32 cellular contexts compared by ENCODE assay signal in the genomic region with DNA sequence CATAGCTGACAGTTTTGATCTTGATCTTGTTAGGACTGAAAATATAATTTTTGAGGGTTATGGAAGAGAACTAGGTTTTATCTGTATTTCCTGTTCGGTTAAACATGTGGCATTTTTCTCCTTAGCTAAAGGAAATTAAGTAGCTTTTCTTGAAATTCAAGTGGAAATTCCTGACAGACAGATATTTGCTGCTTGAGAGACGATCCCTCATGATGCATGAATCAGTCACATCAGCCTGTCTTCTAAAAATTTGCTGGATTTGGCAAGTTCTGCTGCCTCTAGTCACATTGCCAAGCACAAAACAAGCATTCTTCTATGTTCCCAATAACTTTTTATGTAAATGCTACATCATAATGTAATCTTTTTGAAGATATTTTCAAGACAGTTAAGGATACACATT.
"Had no signal": no experiment of that assay in that cellular context is flagged by ENCODE, and none has a peak within 500 bp of the region (broad histone marks: within the 10 kb centered on the region; RNA-seq: fewer than 3 reads in every experiment).

No MANE protein-coding gene starts in this region.

- H3K27me3 ChIP-seq: ascending aorta, brain microvascular endothelial cell, esophagus muscularis mucosa, foreskin keratinocyte, gastroesophageal sphincter had no signal

- H3K4me3 ChIP-seq: ascending aorta, coronary artery, dorsolateral prefrontal cortex, esophagus muscularis mucosa, gastroesophageal sphincter, heart right ventricle had no signal

- H3K4me3 Mint-ChIP-seq: activated B cell treated with CpG ODN at 0.5 μM for 24 hours; activated CD8-positive, alpha-beta T cell treated with anti-CD3 and anti-CD28 coated beads for 36 hours; activated naive CD4-positive, alpha-beta T cell treated with anti-CD3 and anti-CD28 coated beads for 36 hours; activated naive CD4-positive, alpha-beta T cell treated with anti-CD3 and anti-CD28 coated beads, Interleukin-2, amount 50 U/mL, for 24 hours; activated naive CD8-positive, alpha-beta T cell treated with anti-CD3 and anti-CD28 coated beads for 36 hours; activated naive CD8-positive, alpha-beta T cell treated with anti-CD3 and anti-CD28 coated beads, Interleukin-2, amount 50 U/mL, for 24 hours; activated T-cell treated with anti-CD3 and anti-CD28 coated beads, Interleukin-2, amount 50 U/mL, for 4 hours; activated T-helper 17 cell treated with anti-CD3 and anti-CD28 coated beads, Interleukin-2, amount 50 U/mL, for 72 hours; central memory CD8-positive, alpha-beta T cell; dendritic cell treated with granulocyte-macrophage colony-stimulating factor and Interleukin-4, amounts not matched to agents 40 ng/mL and 50 ng/mL, for 4 days; endodermal cell; T-helper 17 cell; T-helper 2 cell treated with Interferon-gamma antibody and Interleukin-4, amounts not matched to agents 5 μg/mL and 100 μg/mL, for 36 hours had no signal

- H3K27me3 Mint-ChIP-seq: dendritic cell treated with granulocyte-macrophage colony-stimulating factor and Interleukin-4, amounts not matched to agents 40 ng/mL and 50 ng/mL, for 4 days had no signal

- H3K27ac ChIP-seq: ascending aorta, brain microvascular endothelial cell, coronary artery, dorsolateral prefrontal cortex, esophagus muscularis mucosa, foreskin keratinocyte, gastroesophageal sphincter, heart right ventricle, WERI-Rb-1 had no signal

- H3K4me1 Mint-ChIP-seq: activated B cell treated with CpG ODN at 0.5 μM for 24 hours; activated naive CD4-positive, alpha-beta T cell treated with anti-CD3 and anti-CD28 coated beads, Interleukin-2, amount 50 U/mL, for 24 hours; activated naive CD8-positive, alpha-beta T cell treated with anti-CD3 and anti-CD28 coated beads for 36 hours; activated naive CD8-positive, alpha-beta T cell treated with anti-CD3 and anti-CD28 coated beads, Interleukin-2, amount 50 U/mL, for 24 hours; activated T-helper 17 cell treated with anti-CD3 and anti-CD28 coated beads, Interleukin-2, amount 50 U/mL, for 72 hours; central memory CD8-positive, alpha-beta T cell; endodermal cell; T-helper 17 cell had no signal

- ATAC-seq: activated CD4-positive, CD25-positive, alpha-beta regulatory T cell treated with anti-CD3 and anti-CD28 coated beads, Interleukin-2, amount 50 U/mL, for 24 hours; activated CD8-positive, alpha-beta T cell treated with anti-CD3 and anti-CD28 coated beads for 36 hours; activated naive CD8-positive, alpha-beta T cell treated with anti-CD3 and anti-CD28 coated beads, Interleukin-2, amount 50 U/mL, for 24 hours; activated T-cell treated with anti-CD3 and anti-CD28 coated beads, Interleukin-2, amount 50 U/mL, for 4 hours; activated T-helper 17 cell treated with anti-CD3 and anti-CD28 coated beads, Interleukin-2, amount 50 U/mL, for 72 hours; foreskin keratinocyte; gastroesophageal sphincter; heart right ventricle; T-helper 17 cell had no signal

- H3K4me1 ChIP-seq: ascending aorta, esophagus muscularis mucosa, foreskin keratinocyte, gastroesophageal sphincter, heart right ventricle had no signal

- DNase-seq: activated B cell treated with CpG ODN at 0.5 μM for 24 hours; activated CD4-positive, alpha-beta T cell treated with anti-CD3 and anti-CD28 coated beads for 48 hours; activated CD4-positive, alpha-beta T cell treated with anti-CD3 and anti-CD28 coated beads, Interleukin-2, amount 50 U/mL, for 1 hour; activated CD4-positive, alpha-beta T cell treated with anti-CD3 and anti-CD28 coated beads, Interleukin-2, amount 50 U/mL, for 48 hours; activated CD8-positive, alpha-beta memory T cell treated with anti-CD3 and anti-CD28 coated beads for 24 hours; activated CD8-positive, alpha-beta T cell treated with anti-CD3 and anti-CD28 coated beads for 36 hours; activated effector memory CD4-positive, alpha-beta T cell treated with Interleukin-2 at 50 U/mL for 16 hours; activated naive CD4-positive, alpha-beta T cell treated with anti-CD3 and anti-CD28 coated beads for 36 hours; activated naive CD8-positive, alpha-beta T cell treated with anti-CD3 and anti-CD28 coated beads for 36 hours; activated naive CD8-positive, alpha-beta T cell treated with anti-CD3 and anti-CD28 coated beads, Interleukin-2, amount 50 U/mL, for 24 hours; activated T-cell treated with anti-CD3 and anti-CD28 coated beads, Interleukin-2, amount 50 U/mL, for 4 hours; brain microvascular endothelial cell; dorsolateral prefrontal cortex; effector memory CD4-positive, alpha-beta T cell; endodermal cell; erythroblast; foreskin keratinocyte; heart right ventricle; T-helper 1 cell; T-helper 17 cell; T1000; WERI-Rb-1 had no signal

- H3K27ac Mint-ChIP-seq: activated B cell treated with CpG ODN at 0.5 μM for 24 hours; activated CD8-positive, alpha-beta T cell treated with anti-CD3 and anti-CD28 coated beads for 36 hours; activated naive CD4-positive, alpha-beta T cell treated with anti-CD3 and anti-CD28 coated beads for 36 hours; activated naive CD4-positive, alpha-beta T cell treated with anti-CD3 and anti-CD28 coated beads, Interleukin-2, amount 50 U/mL, for 24 hours; activated naive CD8-positive, alpha-beta T cell treated with anti-CD3 and anti-CD28 coated beads for 36 hours; activated naive CD8-positive, alpha-beta T cell treated with anti-CD3 and anti-CD28 coated beads, Interleukin-2, amount 50 U/mL, for 24 hours; activated T-helper 17 cell treated with anti-CD3 and anti-CD28 coated beads, Interleukin-2, amount 50 U/mL, for 72 hours; dendritic cell treated with granulocyte-macrophage colony-stimulating factor and Interleukin-4, amounts not matched to agents 40 ng/mL and 50 ng/mL, for 4 days; endodermal cell; T-helper 17 cell; T-helper 2 cell treated with Interferon-gamma antibody and Interleukin-4, amounts not matched to agents 5 μg/mL and 100 μg/mL, for 36 hours had no signal

- H3K9me3 ChIP-seq: ascending aorta had no signal

- H3K36me3 ChIP-seq: ascending aorta, brain microvascular endothelial cell, esophagus muscularis mucosa, gastroesophageal sphincter, heart right ventricle, WERI-Rb-1 had no signal
